Comparison of ENCODE assay signal across 23 cellular contexts in the genomic region with DNA sequence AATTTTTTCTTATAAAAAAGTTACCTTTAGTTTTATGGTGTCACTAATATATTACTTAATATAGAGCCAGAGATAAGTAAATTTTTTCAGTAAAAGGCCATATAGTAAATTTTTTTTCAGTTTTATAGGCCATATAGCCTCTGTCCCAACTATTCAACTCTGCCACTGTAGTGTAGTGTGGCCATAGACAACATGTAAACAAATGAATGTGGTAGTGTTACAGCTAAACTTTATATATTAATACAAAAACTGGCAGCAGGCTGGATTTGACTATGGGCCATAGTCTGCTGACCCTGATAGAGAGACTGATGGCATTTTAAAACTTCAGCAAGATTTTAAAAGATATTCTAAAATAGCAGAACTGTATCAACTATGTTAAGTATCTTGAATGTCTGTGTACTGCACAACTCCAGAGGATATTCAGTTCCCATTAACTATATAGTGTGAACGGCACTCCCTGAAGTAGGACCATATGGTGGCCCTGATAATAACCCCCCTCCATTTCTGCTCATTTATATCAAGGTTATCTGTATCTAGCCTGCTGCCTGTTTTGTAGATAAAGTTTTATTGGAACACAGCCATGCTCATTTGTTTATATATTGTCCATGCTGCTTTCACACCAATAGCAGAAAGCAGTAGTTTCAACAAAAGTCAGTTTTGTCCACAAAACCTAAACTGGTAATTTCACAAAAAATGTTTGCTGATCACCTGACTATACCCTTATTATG.
"Had no signal": no experiment of that assay in that cellular context is flagged by ENCODE, and none has a peak within 500 bp of the region (broad histone marks: within the 10 kb centered on the region; RNA-seq: fewer than 3 reads in every experiment).

No MANE protein-coding gene starts in this region.

- H3K27ac ChIP-seq: breast epithelium, dorsolateral prefrontal cortex, esophagus squamous epithelium, gastrocnemius medialis, left ventricle myocardium inferior, prostate gland, thyroid gland, upper lobe of right lung had no signal

- H3K9me3 Mint-ChIP-seq: activated CD4-positive, alpha-beta memory T cell treated with anti-CD3 and anti-CD28 coated beads, Interleukin-2, amount 10 ng/mL, durations not matched to agents 7 days and 5 days; activated naive CD4-positive, alpha-beta T cell treated with anti-CD3 and anti-CD28 coated beads for 36 hours; activated naive CD8-positive, alpha-beta T cell treated with anti-CD3 and anti-CD28 coated beads, Interleukin-2, amount 10 ng/mL, durations not matched to agents 7 days and 5 days; activated T-cell treated with anti-CD3 and anti-CD28 coated beads, Interleukin-2, amount 50 U/mL, for 72 hours; central memory CD8-positive, alpha-beta T cell; effector memory CD8-positive, alpha-beta T cell; natural killer cell treated with Interleukin-12 subunit alpha and Interleukin-12 subunit beta and Interleukin-15 and Interleukin-18, amount 100 ng/mL, for 72 hours had no signal

- H3K4me1 ChIP-seq: breast epithelium, esophagus squamous epithelium, gastrocnemius medialis, prostate gland, thyroid gland, upper lobe of right lung had no signal

- DNase-seq: activated CD4-positive, alpha-beta memory T cell treated with anti-CD3 and anti-CD28 coated beads, Interleukin-2, amount 10 ng/mL, durations not matched to agents 7 days and 5 days; activated CD4-positive, alpha-beta T cell treated with anti-CD3 and anti-CD28 coated beads for 4 hours; activated CD4-positive, CD25-positive, alpha-beta regulatory T cell; activated effector memory CD4-positive, alpha-beta T cell treated with Interleukin-2 at 50 U/mL for 16 hours; activated naive CD4-positive, alpha-beta T cell treated with anti-CD3 and anti-CD28 coated beads for 36 hours; activated naive CD8-positive, alpha-beta T cell treated with anti-CD3 and anti-CD28 coated beads, Interleukin-2, amount 10 ng/mL, durations not matched to agents 7 days and 5 days; activated T-cell treated with anti-CD3 and anti-CD28 coated beads, Interleukin-2, amount 50 U/mL, for 72 hours; amniotic stem cell; dorsolateral prefrontal cortex; effector memory CD8-positive, alpha-beta T cell; esophagus squamous epithelium; gastrocnemius medialis; hypothalamus; left ventricle myocardium inferior; stimulated activated CD4-positive, alpha-beta T cell treated with anti-CD3 and anti-CD28 coated beads, Interleukin-4, amount 100 ng/mL, for 1 hour; stimulated activated naive CD8-positive, alpha-beta T cell treated with anti-CD3 and anti-CD28 coated beads, Interleukin-15, Interleukin-2, amounts not matched to agents 100 U/mL and 50 U/mL, for 24 hours; substantia nigra; upper lobe of right lung had no signal

- H3K4me1 Mint-ChIP-seq: activated CD4-positive, alpha-beta memory T cell treated with anti-CD3 and anti-CD28 coated beads, Interleukin-2, amount 10 ng/mL, durations not matched to agents 7 days and 5 days; central memory CD8-positive, alpha-beta T cell had no signal

- H3K27me3 Mint-ChIP-seq: activated CD4-positive, alpha-beta memory T cell treated with anti-CD3 and anti-CD28 coated beads, Interleukin-2, amount 10 ng/mL, durations not matched to agents 7 days and 5 days; activated naive CD8-positive, alpha-beta T cell treated with anti-CD3 and anti-CD28 coated beads, Interleukin-2, amount 10 ng/mL, durations not matched to agents 7 days and 5 days; central memory CD8-positive, alpha-beta T cell; effector memory CD8-positive, alpha-beta T cell; natural killer cell treated with Interleukin-12 subunit alpha and Interleukin-12 subunit beta and Interleukin-15 and Interleukin-18, amount 100 ng/mL, for 72 hours had no signal

- H3K27ac Mint-ChIP-seq: activated CD4-positive, alpha-beta memory T cell treated with anti-CD3 and anti-CD28 coated beads, Interleukin-2, amount 10 ng/mL, durations not matched to agents 7 days and 5 days; activated naive CD4-positive, alpha-beta T cell treated with anti-CD3 and anti-CD28 coated beads for 36 hours; activated naive CD8-positive, alpha-beta T cell treated with anti-CD3 and anti-CD28 coated beads, Interleukin-2, amount 10 ng/mL, durations not matched to agents 7 days and 5 days; activated T-cell treated with anti-CD3 and anti-CD28 coated beads, Interleukin-2, amount 50 U/mL, for 72 hours; effector memory CD8-positive, alpha-beta T cell; natural killer cell treated with Interleukin-12 subunit alpha and Interleukin-12 subunit beta and Interleukin-15 and Interleukin-18, amount 100 ng/mL, for 72 hours had no signal

- H3K4me3 Mint-ChIP-seq: activated CD4-positive, alpha-beta memory T cell treated with anti-CD3 and anti-CD28 coated beads, Interleukin-2, amount 10 ng/mL, durations not matched to agents 7 days and 5 days; activated naive CD4-positive, alpha-beta T cell treated with anti-CD3 and anti-CD28 coated beads for 36 hours; activated naive CD8-positive, alpha-beta T cell treated with anti-CD3 and anti-CD28 coated beads, Interleukin-2, amount 10 ng/mL, durations not matched to agents 7 days and 5 days; activated T-cell treated with anti-CD3 and anti-CD28 coated beads, Interleukin-2, amount 50 U/mL, for 72 hours; central memory CD8-positive, alpha-beta T cell; effector memory CD8-positive, alpha-beta T cell; natural killer cell treated with Interleukin-12 subunit alpha and Interleukin-12 subunit beta and Interleukin-15 and Interleukin-18, amount 100 ng/mL, for 72 hours had no signal

- H3K27me3 ChIP-seq: breast epithelium, dorsolateral prefrontal cortex, esophagus squamous epithelium, gastrocnemius medialis, thyroid gland, upper lobe of right lung had no signal

- H3K36me3 ChIP-seq: breast epithelium, prostate gland, upper lobe of right lung had no signal

- H3K9me3 ChIP-seq: breast epithelium, esophagus squamous epithelium, gastrocnemius medialis, left ventricle myocardium inferior, prostate gland, thyroid gland, upper lobe of right lung had no signal

- H3K4me3 ChIP-seq: breast epithelium, dorsolateral prefrontal cortex, esophagus squamous epithelium, gastrocnemius medialis, left ventricle myocardium inferior, prostate gland, thyroid gland, upper lobe of right lung had no signal
